In genomic region chr20:4681441-4681840, GRCh38 we compare ENCODE assay signal across 21 cellular contexts. TPM values are rescaled to one million over a fixed set of nuclear protein-coding genes. Genes with fewer than 3 reads are reported as not detected.
DNase-seq lines count a peak whose midpoint lies in the region; ATAC-seq and TF ChIP-seq lines count a peak whose summit lies in the region.
"Had no signal": no experiment of that assay in that cellular context is flagged by ENCODE, and none has a peak within 500 bp of the region (broad histone marks: within the 10 kb centered on the region; RNA-seq: fewer than 3 reads in every experiment).

No MANE protein-coding gene starts in this region.

- H3K27me3 ChIP-seq in tibial nerve: no peaks in the 10 kb centered on the region

- H3K27ac ChIP-seq in mesodermal cell (ENCODE audit: low read depth, low read length, severe bottlenecking): peak overlapping the region; percentile 12
- no peak overlapping the region for H3K27ac ChIP-seq in tibial nerve
- H3K27ac ChIP-seq: parathyroid adenoma had no signal

- peak; percentile 53 for ATAC-seq in Right ventricle myocardium inferior
- ATAC-seq in GM21737 (IDR thresholded peaks at IDR 0.05; ENCODE audit: unreplicated experiment): no peak
- ATAC-seq: activated CD4-positive, alpha-beta T cell treated with anti-CD3 and anti-CD28 coated beads for 36 hours; natural killer cell treated with Interleukin-12 subunit alpha and Interleukin-12 subunit beta and Interleukin-15 and Interleukin-18, amount 100 ng/mL, for 72 hours had no signal

- H3K4me3 ChIP-seq in fibroblast of villous mesenchyme (ENCODE audit: low read depth, low read length) (no peak overlapping the region), mesodermal cell (ENCODE audit: extremely low read depth, insufficient read depth, low read length, poor library complexity, severe bottlenecking) (no peak overlapping the region), tibial nerve (no peak overlapping the region)

- WGBS in mesodermal cell (ENCODE audit: insufficient coverage in 2 of 2), 2 experiments: 83 to 86% methylated on average over 4 of the region's 6 CpGs
- WGBS in tibial nerve, 2 donors: 75 to 79% methylated on average over 6 of the region's 6 CpGs

- H3K9me3 ChIP-seq in mesodermal cell (ENCODE audit: control insufficient read depth, low read length): no peaks in the 10 kb centered on the region
- no peaks in the 10 kb centered on the region for H3K9me3 ChIP-seq in tibial nerve

- H3K4me1 ChIP-seq in mesodermal cell (ENCODE audit: control insufficient read depth, insufficient read depth, low read length, poor library complexity, severe bottlenecking) (peaks cover 8% of the 10 kb centered on the region), tibial nerve (peaks cover 0 to 22% (median 7%) of the 10 kb centered on the region in 4 donors)
- H3K4me1 ChIP-seq: parathyroid adenoma had no signal

- H3K36me3 ChIP-seq in mesodermal cell (ENCODE audit: control insufficient read depth, insufficient read depth, low read length) (no peaks in the 10 kb centered on the region), tibial nerve (no peaks in the 10 kb centered on the region)

- intact Hi-C loops in Right ventricle myocardium inferior (cut with DNase I): no loop called here
- intact Hi-C loops in cardiac septum (cut with DNase I): loop anchor here (5.0 kb wide), 1 partner anchor 41 kb away; the partner anchor contains the start of gene PRND

- no peak for DNase-seq in Right ventricle myocardium inferior (ENCODE audit: missing footprints)
- DNase-seq in cardiac septum (ENCODE audit: low spot score): no peak
- peak; percentile 59 for DNase-seq in fibroblast of villous mesenchyme (ENCODE audit: low read depth)
- DNase-seq in activated T-cell treated with anti-CD3 and anti-CD28 coated beads for 4 hours: no peak
- DNase-seq in stimulated activated CD4-positive, alpha-beta T cell treated with anti-CD3 and anti-CD28 coated beads, Interleukin-2, amount 100 ng/mL, for 24 hours: no peak
- no peak for DNase-seq in tibial nerve (ENCODE audit: low spot score in 2 of 2)
- DNase-seq: activated CD4-positive, alpha-beta T cell treated with anti-CD3 and anti-CD28 coated beads for 36 hours; activated gamma-delta T cell; CD4-positive, alpha-beta T cell; DMS79 treated with DMSO at 0.1 percent for 48 hours; effector memory CD4-positive, alpha-beta T cell; immature natural killer cell; MM.1S; NCI-H345; NK-92 treated with Interleukin-12 subunit alpha and Interleukin-12 subunit beta, amount 100 ng/mL, for 24 hours; small intestine; stimulated activated CD4-positive, alpha-beta T cell treated with anti-CD3 and anti-CD28 coated beads, Interleukin-4, amount 100 ng/mL, for 24 hours had no signal

- TF ChIP-seq EP300 in tibial nerve (IDR thresholded peaks at IDR 0.05): no peak

- TF ChIP-seq CTCF in fibroblast of villous mesenchyme (IDR thresholded peaks at IDR 0.05; ENCODE audit: insufficient read depth, low read depth, low read length) (no peak), tibial nerve (IDR thresholded peaks at IDR 0.05) (no peak)

- TF ChIP-seq POLR2A in tibial nerve (IDR thresholded peaks at IDR 0.05): no peak

RNA-seq across cellular contexts. Expression of gene PRNP, which starts 4.8 kb away (rescaled TPM):
- 124 TPM for total RNA-seq in Right ventricle myocardium inferior
- 127 TPM for total RNA-seq in cardiac septum
- total RNA-seq in fibroblast of villous mesenchyme: 140 and 235 TPM in 2 replicates
- polyA plus RNA-seq in mesodermal cell (2013, experiment 1 of 2): 84.4 TPM
- 93.7 TPM for polyA plus RNA-seq in mesodermal cell (2013, experiment 2 of 2)
- 100 to 1,000 TPM; 119 to 224 (median 202) TPM for total RNA-seq in tibial nerve

RNA-seq across cellular contexts. Expression of gene PRND, which starts 40.3 kb away (rescaled TPM):
- total RNA-seq in Right ventricle myocardium inferior: not detected
- total RNA-seq in cardiac septum: 0.08 TPM
- total RNA-seq in fibroblast of villous mesenchyme: not detected in 2 replicates
- 20.3 TPM for polyA plus RNA-seq in mesodermal cell (2013, experiment 1 of 2)
- 11.7 TPM for polyA plus RNA-seq in mesodermal cell (2013, experiment 2 of 2)
- under 1 TPM in 1 of 4 donors, not detected in 3; under 0.01 TPM for total RNA-seq in tibial nerve
- total RNA-seq: activated CD4-positive, alpha-beta T cell treated with anti-CD3 and anti-CD28 coated beads for 36 hours; CD4-positive, alpha-beta T cell; natural killer cell treated with Interleukin-12 subunit alpha and Interleukin-12 subunit beta and Interleukin-15 and Interleukin-18, amount 100 ng/mL, for 72 hours had no signal
- polyA plus RNA-seq: immature natural killer cell, small intestine had no signal
